8 cellular contexts compared by ENCODE assay signal in the genomic region with DNA sequence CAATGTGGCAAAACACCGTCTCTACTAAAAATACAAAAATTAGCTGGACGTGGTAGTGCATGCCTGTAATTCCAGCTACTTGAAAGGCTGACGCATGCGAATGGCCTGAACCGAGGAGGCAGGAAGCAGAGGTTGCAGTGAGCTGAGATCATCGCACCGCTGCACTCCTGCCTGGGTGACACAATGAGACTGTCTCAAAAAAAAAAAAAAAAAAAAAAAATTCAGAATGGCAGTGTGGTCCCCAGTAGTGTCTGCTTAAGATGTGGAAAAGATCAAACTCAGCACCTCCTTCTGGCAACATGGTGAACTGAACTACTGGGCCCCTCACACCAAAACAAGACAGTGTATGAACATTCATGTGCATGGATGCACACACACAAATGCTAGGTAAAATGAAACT. TPM values are rescaled to one million over a fixed set of nuclear protein-coding genes. Genes with fewer than 3 reads are reported as not detected.
DNase-seq lines count a peak whose midpoint lies in the region; ATAC-seq and TF ChIP-seq lines count a peak whose summit lies in the region.

No MANE protein-coding gene starts in this region.

- peak overlapping the region; percentile 92 for H3K27ac ChIP-seq in SJSA1
- peak overlapping the region in 3 of 8 donors; percentile 71 to 74 (median 71) for H3K27ac ChIP-seq in spleen

- H3K4me3 Mint-ChIP-seq in central memory CD8-positive, alpha-beta T cell = peak overlapping the region; percentile 42

- TF ChIP-seq CTCF in GM06990 (IDR thresholded peaks at IDR 0.05; ENCODE audit: insufficient read depth, low read length, poor library complexity, severe bottlenecking) = peak; percentile 17
- no peak for TF ChIP-seq CTCF in spleen (IDR thresholded peaks at IDR 0.05 in 8 of 11, conservative IDR thresholded peaks at IDR 0.05 in 3 of 11)

- no peaks in the 10 kb centered on the region for H3K27me3 ChIP-seq in GM06990 (replicated peaks; ENCODE audit: control insufficient read depth, insufficient read depth, low read length)
- H3K27me3 ChIP-seq in SJSA1 (replicated peaks) = no peaks in the 10 kb centered on the region
- no peaks in the 10 kb centered on the region for H3K27me3 ChIP-seq in spleen (replicated peaks in 1 of 7)

- H3K36me3 ChIP-seq in GM06990 (ENCODE audit: control insufficient read depth, insufficient read depth, low read length) (no peaks in the 10 kb centered on the region; the same call in 1 of the 2 replicates), SJSA1 (peaks cover 71% of the 10 kb centered on the region), spleen (peaks cover 0 to 44% (median 2%) of the 10 kb centered on the region in 6 donors)

- H3K9me3 Mint-ChIP-seq in central memory CD8-positive, alpha-beta T cell = no peaks in the 10 kb centered on the region

- no peaks in the 10 kb centered on the region for H3K27me3 Mint-ChIP-seq in central memory CD8-positive, alpha-beta T cell

- H3K36me3 Mint-ChIP-seq in central memory CD8-positive, alpha-beta T cell (ENCODE audit: insufficient read depth) = peaks cover 23% of the 10 kb centered on the region

- H3K9me3 ChIP-seq in SJSA1 (replicated peaks) = no peaks in the 10 kb centered on the region
- H3K9me3 ChIP-seq in spleen = no peaks in the 10 kb centered on the region

- no peak for TF ChIP-seq POLR2A in spleen (IDR thresholded peaks at IDR 0.05)

- H3K4me1 Mint-ChIP-seq in central memory CD8-positive, alpha-beta T cell = peaks cover 20% of the 10 kb centered on the region

- WGBS in spleen, 5 donors = 51 to 77% (median 65%) methylated on average over 7 of the region's 7 CpGs

- intact Hi-C loops in posterior vena cava (cut with DNase I) = loop anchor here in 1 of 2 donors (10.0 kb wide), 1 partner anchor 138 kb away; the partner anchor contains the start of gene MBTPS2
- intact Hi-C loops in spleen (cut with DNase I; ENCODE audit: low total_unique reads) = no loop called here

- ATAC-seq in central memory CD8-positive, alpha-beta T cell (replicated peaks; ENCODE audit: extremely low read depth, poor library complexity, severe bottlenecking) = peak; percentile 96
- no peak for ATAC-seq in HG03460 (IDR thresholded peaks at IDR 0.05; ENCODE audit: unreplicated experiment)

- peak overlapping the region; percentile 86 for H3K27ac Mint-ChIP-seq in central memory CD8-positive, alpha-beta T cell (ENCODE audit: low read depth)

- DNase-seq in GM06990 (ENCODE audit: extremely low read depth, insufficient read length) (no peak), SJSA1 (ENCODE audit: low read depth in 1 of 2, low spot score in 2 of 2) (peak; percentile 72 to 85), skeletal muscle cell (ENCODE audit: low read depth) (peak; percentile 36), posterior vena cava (ENCODE audit: low spot score) (no peak), SW480 (ENCODE audit: low spot score) (no peak), spleen (no peak)
- DNase-seq in central memory CD8-positive, alpha-beta T cell (ENCODE audit: low spot score in 2 of 2) = peak in 1 of 2 donors; percentile 20

- peaks cover 25% of the 10 kb centered on the region for H3K4me1 ChIP-seq in SJSA1 (replicated peaks)
- peaks cover 0 to 20% (median 10%) of the 10 kb centered on the region in 6 donors for H3K4me1 ChIP-seq in spleen

- H3K4me3 ChIP-seq in GM06990 (replicated peaks; ENCODE audit: low read depth, low read length) (no peak overlapping the region), SJSA1 (no peak overlapping the region), skeletal muscle cell (ENCODE audit: low read depth, low read length) (no peak overlapping the region), spleen (no peak overlapping the region)

RNA-seq across cellular contexts. Expression of gene SMS, which starts 32.2 kb away (rescaled TPM):
- total RNA-seq in SJSA1 (2014; rRNA removed; shearing (Covaris generic)) = 429 and 437 TPM in 2 replicates
- total RNA-seq in posterior vena cava (10 to 100 TPM; 47.0 to 79.0 TPM), spleen (10 to 100 TPM; 36.4 to 49.1 (median 43.0) TPM)
- polyA plus RNA-seq in spleen = 10 to 100 TPM; 30.6 to 56.7 (median 41.6) TPM

RNA-seq across cellular contexts. Expression of gene PHEX, which starts 59.4 kb away (rescaled TPM):
- 0.16 TPM in 1 of 2 replicates, not detected in the other for total RNA-seq in SJSA1 (2014; rRNA removed; shearing (Covaris generic))
- under 1 TPM; 0.33 to 0.56 TPM for total RNA-seq in posterior vena cava
- total RNA-seq in spleen = 1 to 10 TPM in 1 of 7 donors, under 1 TPM in 6; 0.33 to 1.5 (median 0.63) TPM
- polyA plus RNA-seq in spleen = under 1 TPM; 0.13 to 0.46 (median 0.23) TPM

Comparison
In these comparisons a context has a peak if more than half of its experiments do, and no peak if none do; other contexts are left out.
1. DNase-seq: peak in SJSA1 (2 of 2) and skeletal muscle cell (single experiment); none in GM06990 (single experiment), posterior vena cava (single experiment), SW480 (single experiment) and spleen (single experiment).